In genomic region chr12:1594045-1594294, GRCh38 we compare ENCODE assay signal across 8 cellular contexts. TPM values are rescaled to one million over a fixed set of nuclear protein-coding genes. Genes with fewer than 3 reads are reported as not detected.
DNase-seq lines count a peak whose midpoint lies in the region; ATAC-seq and TF ChIP-seq lines count a peak whose summit lies in the region.

No MANE protein-coding gene starts in this region.

- H3K27me3 ChIP-seq in BJ (ENCODE audit: control insufficient read depth, insufficient read depth, low read length), result no peaks in the 10 kb centered on the region
- peaks cover 69% of the 10 kb centered on the region for H3K27me3 ChIP-seq in iPS-18a (ENCODE audit: control insufficient read depth, insufficient read depth, low read length)

- H3K36me3 ChIP-seq in BJ (ENCODE audit: control insufficient read depth, insufficient read depth, low read length) (peaks cover 8% of the 10 kb centered on the region), iPS-18a (ENCODE audit: control insufficient read depth, low read depth, low read length) (no peaks in the 10 kb centered on the region)

- peaks cover 35% of the 10 kb centered on the region for H3K4me1 ChIP-seq in iPS-18a (ENCODE audit: control insufficient read depth, low read depth, low read length)

- TF ChIP-seq CTCF in BJ (IDR thresholded peaks at IDR 0.05; ENCODE audit: insufficient read depth, low read depth, low read length), result no peak

- POLR2A ChIA-PET in BJ (lab: Charles Lee), result no interaction called here

- H3K27ac ChIP-seq in adipose tissue (ENCODE audit: low read depth, low read length) (peak overlapping the region; percentile 56), iPS-18a (ENCODE audit: low read length) (no peak overlapping the region)

- DNase-seq in BJ (ENCODE audit: low read depth) (no peak), NCI-H345 treated with DMSO at 0.1 percent for 48 hours (lab: John Stamatoyannopoulos, UW; ENCODE audit: unreplicated experiment) (peak; percentile 37), 8988T (no peak)
- peak; percentile 45 for DNase-seq in stimulated activated CD8-positive, alpha-beta memory T cell treated with anti-CD3 and anti-CD28 coated beads, Interleukin-4, amount 100 ng/mL, for 24 hours (ENCODE audit: low read depth)

- CTCF ChIA-PET in BJ (lab: Yijun Ruan, JAX), result interaction anchor here (1.0 to 1.3 kb wide), 2 partner anchors 12 to 41 kb away, joined by 3 to 4 read pairs; no protein-coding TSS in a partner anchor

- ATAC-seq in GM18517 (IDR thresholded peaks at IDR 0.05; ENCODE audit: unreplicated experiment) (peak; percentile 31), HG02973 (IDR thresholded peaks at IDR 0.05; ENCODE audit: unreplicated experiment) (peak; percentile 35)

- peak overlapping the region; percentile 61 for H3K4me3 ChIP-seq in BJ (ENCODE audit: low read depth, low read length)
- peak overlapping the region; percentile 62 for H3K4me3 ChIP-seq in iPS-18a (ENCODE audit: low read length)

- H3K9ac ChIP-seq in iPS-18a (ENCODE audit: low read length), result no peak overlapping the region

- no peaks in the 10 kb centered on the region for H3K9me3 ChIP-seq in iPS-18a (ENCODE audit: control insufficient read depth, low read depth, low read length)

- WGBS in adipose tissue, 3 donors, result 0% methylated on average over 13 to 33 of the region's 36 CpGs

RNA-seq across cellular contexts. Expression of gene FBXL14, which starts 0.4 kb away (rescaled TPM):
- 4.9 and 9.4 TPM in 2 replicates for polyA plus RNA-seq in BJ (2011; rRNA removed)
- polyA minus RNA-seq in BJ (2011; rRNA and poly(A)+ RNA removed), result 6.7 and 12.7 TPM in 2 replicates
- 1 to 10 TPM; 4.7 to 8.0 (median 7.8) TPM for polyA plus RNA-seq in adipose tissue

RNA-seq across cellular contexts. Expression of gene WNT5B, which starts 35.1 kb away (rescaled TPM):
- polyA plus RNA-seq in BJ (2011; rRNA removed) (38.7 and 57.3 TPM in 2 replicates), adipose tissue (1 to 10 TPM in 1 of 3 donors, under 1 TPM in 2; 0.76 to 2.2 (median 0.94) TPM)
- polyA minus RNA-seq in BJ (2011; rRNA and poly(A)+ RNA removed), result 38.0 and 53.6 TPM in 2 replicates

Comparison
In these comparisons a context has a peak if more than half of its experiments do, and no peak if none do; other contexts are left out.
1. DNase-seq: peak in NCI-H345 treated with DMSO at 0.1 percent for 48 hours (single experiment) and stimulated activated CD8-positive, alpha-beta memory T cell treated with anti-CD3 and anti-CD28 coated beads, Interleukin-4, amount 100 ng/mL, for 24 hours (single experiment); none in BJ (single experiment) and 8988T (single experiment).
2. RNA of gene WNT5B, which starts 35.1 kb away (polyA plus RNA-seq): 38.7 to 57.3 TPM in BJ; 0.76 to 2.2 TPM in adipose tissue; every median in the first group is over 10 times any median in the second.